8 cellular contexts compared by ENCODE assay signal in the genomic region with DNA sequence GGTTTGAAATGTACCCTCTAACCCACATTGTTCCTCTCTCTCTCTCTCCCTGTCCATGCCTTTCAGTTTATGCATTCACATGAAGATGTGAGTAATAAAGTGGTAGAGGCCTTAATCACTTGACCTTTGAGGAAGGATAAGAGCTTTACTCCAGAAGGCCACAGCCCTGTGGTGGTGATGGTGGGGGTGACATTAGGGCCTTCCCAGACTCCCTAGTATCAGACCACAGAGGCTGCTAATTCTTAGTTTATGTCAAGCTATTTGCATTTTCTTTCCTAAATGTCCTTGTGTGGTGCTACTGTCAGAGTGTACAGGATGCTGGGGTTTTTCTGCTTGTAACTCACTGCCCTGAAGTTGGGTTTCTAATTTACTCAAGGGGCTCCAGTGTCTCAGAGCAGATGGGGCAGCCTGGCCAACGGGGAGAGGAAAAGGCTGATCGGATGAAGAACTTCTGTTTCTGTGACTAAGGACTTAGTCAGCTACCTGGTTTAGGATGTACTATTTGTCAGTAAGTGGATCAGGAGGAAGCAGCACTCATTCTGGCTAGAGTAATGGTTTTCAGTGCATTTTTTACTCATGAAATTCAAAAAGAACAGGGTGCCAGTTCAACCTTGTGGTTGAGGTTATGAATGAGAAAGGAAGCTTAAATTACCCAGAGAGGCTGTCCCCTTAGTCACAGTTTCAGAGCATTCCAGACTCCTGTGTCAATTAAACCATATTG.
DNase-seq lines count a peak whose midpoint lies in the region; ATAC-seq, FAIRE-seq and TF ChIP-seq lines count a peak whose summit lies in the region.

No MANE protein-coding gene starts in this region.

- H3K4me3 ChIP-seq in esophagus squamous epithelium: no peak overlapping the region

- TF ChIP-seq POLR2A in GM12892 (IDR thresholded peaks at IDR 0.05; ENCODE audit: low read depth, low read length): no peak
- no peak for TF ChIP-seq POLR2A in esophagus squamous epithelium (IDR thresholded peaks at IDR 0.05)

- H3K27ac ChIP-seq in esophagus squamous epithelium: no peak overlapping the region

- no peaks in the 10 kb centered on the region for H3K36me3 ChIP-seq in esophagus squamous epithelium

- intact Hi-C loops in esophagus squamous epithelium (cut with DNase I): no loop called here

- peak; percentile 71 for ATAC-seq in HG02571 (IDR thresholded peaks at IDR 0.05; ENCODE audit: unreplicated experiment)

- no peak for TF ChIP-seq CTCF in esophagus squamous epithelium (IDR thresholded peaks at IDR 0.05)

- H3K4me1 ChIP-seq in esophagus squamous epithelium: no peaks in the 10 kb centered on the region

- FAIRE-seq in GM12892 (lab: Jason Lieb, UNC) (peak; percentile 78), RCC 7860 (lab: Jason Lieb, UNC) (peak; percentile 98)

- H3K9me3 ChIP-seq in esophagus squamous epithelium: no peaks in the 10 kb centered on the region

- WGBS in esophagus squamous epithelium, 2 donors: 0 to 26% methylated on average over 1 to 2 of the region's 2 CpGs

- no peak for DNase-seq in GM12892 (ENCODE audit: insufficient read length)
- peak; percentile 96 for DNase-seq in RCC 7860 (ENCODE audit: low spot score)
- peak; percentile 77 for DNase-seq in dedifferentiated amniotic fluid mesenchymal stem cell (ENCODE audit: extremely low spot score)
- DNase-seq in stimulated activated CD8-positive, alpha-beta memory T cell treated with anti-CD3 and anti-CD28 coated beads, Interleukin-7, amount 100 ng/mL, for 24 hours (ENCODE audit: low read depth): peak; percentile 5
- no peak for DNase-seq in esophagus squamous epithelium (lab: John Stamatoyannopoulos, UW)
- DNase-seq in nucleus accumbens (lab: John Stamatoyannopoulos, UW): no peak
- DNase-seq in hippocampal formation (lab: John Stamatoyannopoulos, UW): no peak

- peaks cover 0 to 4% (median 0%) of the 10 kb centered on the region in 4 donors for H3K27me3 ChIP-seq in esophagus squamous epithelium

Comparison
In these comparisons a context has a peak if more than half of its experiments do, and no peak if none do; other contexts are left out.
1. DNase-seq: peak in RCC 7860 (single experiment), dedifferentiated amniotic fluid mesenchymal stem cell (single experiment) and stimulated activated CD8-positive, alpha-beta memory T cell treated with anti-CD3 and anti-CD28 coated beads, Interleukin-7, amount 100 ng/mL, for 24 hours (single experiment); none in GM12892 (single experiment), esophagus squamous epithelium (single experiment), nucleus accumbens (0 of 56) and hippocampal formation (0 of 2).